Comparison of ENCODE assay signal across 1 cellular context in genomic region chr11:124454552-124454951, GRCh38.
TF ChIP-seq lines count a peak whose summit lies in the region.

No MANE protein-coding gene starts in this region.

TF ChIP-seq in GM23338, 12 proteins besides CTCF, POLR2A, EP300 and RAD21 (continued from another document):
- TF ChIP-seq ZNF462 (CRISPR knock-in tag; IDR thresholded peaks at IDR 0.05) (no peak), EZH2phosphoT487 (IDR thresholded peaks at IDR 0.05; ENCODE audit: unreplicated experiment) (no peak), JUNB (IDR thresholded peaks at IDR 0.05; ENCODE audit: unreplicated experiment) (no peak), POLR2AphosphoS5 (IDR thresholded peaks at IDR 0.05; ENCODE audit: low read depth) (no peak), NANOG (IDR thresholded peaks at IDR 0.05; ENCODE audit: borderline replicate concordance) (no peak)
